ENCODE assay signal across 15 cellular contexts in the genomic region with DNA sequence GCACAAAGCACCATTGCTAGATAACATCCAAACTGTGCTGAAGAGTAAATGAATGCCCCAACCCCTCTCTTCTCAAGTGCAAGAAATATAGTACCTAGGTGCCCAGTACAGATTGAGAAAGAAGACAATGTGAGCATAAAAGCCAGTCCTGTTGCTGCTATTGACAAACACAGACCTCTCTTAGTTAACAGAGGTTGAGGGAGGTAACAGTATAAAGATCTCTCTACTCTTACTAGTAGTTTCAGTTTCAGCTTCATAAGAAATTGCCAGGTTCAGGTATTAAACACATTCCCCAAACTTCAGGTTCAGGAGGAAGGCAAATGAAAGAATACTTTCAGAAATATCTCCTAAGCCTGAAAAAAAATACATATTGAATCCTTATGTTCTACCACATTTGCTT. TPM values are rescaled to one million over a fixed set of nuclear protein-coding genes. Genes with fewer than 3 reads are reported as not detected.
DNase-seq lines count a peak whose midpoint lies in the region; ATAC-seq, FAIRE-seq and TF ChIP-seq lines count a peak whose summit lies in the region.
"Had no signal": no experiment of that assay in that cellular context is flagged by ENCODE, and none has a peak within 500 bp of the region (broad histone marks: within the 10 kb centered on the region; RNA-seq: fewer than 3 reads in every experiment).

No MANE protein-coding gene starts in this region.

- CTCF ChIA-PET in activated CD4-positive, alpha-beta memory T cell treated with anti-CD3 and anti-CD28 coated beads, Interleukin-2, amount 10 ng/mL, durations not matched to agents 7 days and 5 days (lab: Charles Lee) = no interaction called here
- CTCF ChIA-PET in naive thymus-derived CD4-positive, alpha-beta T cell (lab: Charles Lee) = no interaction called here

- peak; percentile 9 for FAIRE-seq in GM12892 (lab: Jason Lieb, UNC)
- FAIRE-seq: HTR-8/SVneo had no signal

- H3K4me3 ChIP-seq in naive thymus-derived CD4-positive, alpha-beta T cell (ENCODE audit: low read length) = no peak overlapping the region
- H3K4me3 ChIP-seq: tibial artery had no signal

- TF ChIP-seq CTCF in chondrocyte (IDR thresholded peaks at IDR 0.05) = no peak

- H3K4me1 Mint-ChIP-seq in chondrocyte (ENCODE audit: low read depth) = no peaks in the 10 kb centered on the region
- peaks cover 8% of the 10 kb centered on the region for H3K4me1 Mint-ChIP-seq in activated CD4-positive, alpha-beta memory T cell treated with anti-CD3 and anti-CD28 coated beads, Interleukin-2, amount 10 ng/mL, durations not matched to agents 7 days and 5 days
- H3K4me1 Mint-ChIP-seq in naive thymus-derived CD4-positive, alpha-beta T cell = peaks cover 0 to 7% (median 0%) of the 10 kb centered on the region in 7 donors

- H3K36me3 ChIP-seq in naive thymus-derived CD4-positive, alpha-beta T cell (ENCODE audit: control insufficient read depth in 2 of 3, insufficient read depth in 3 of 3, low read length in 3 of 3) = no peaks in the 10 kb centered on the region

- POLR2A ChIA-PET in activated CD4-positive, alpha-beta memory T cell treated with anti-CD3 and anti-CD28 coated beads, Interleukin-2, amount 10 ng/mL, durations not matched to agents 7 days and 5 days (lab: Charles Lee) = interaction anchor here (1.0 kb wide), 1 partner anchor 31 kb away, joined by 3 read pairs; a partner anchor contains a TSS
- POLR2A ChIA-PET in naive thymus-derived CD4-positive, alpha-beta T cell (lab: Charles Lee) = interaction anchor here (0.5 to 1.0 kb wide), 2 partner anchors 10 to 43 kb away, joined by 3 read pairs; no protein-coding TSS in a partner anchor

- H3K27me3 ChIP-seq in naive thymus-derived CD4-positive, alpha-beta T cell (ENCODE audit: control insufficient read depth in 2 of 2, insufficient read depth in 2 of 2, low read length in 2 of 2) = no peaks in the 10 kb centered on the region
- H3K27me3 ChIP-seq: tibial artery had no signal

- H3K27ac ChIP-seq in naive thymus-derived CD4-positive, alpha-beta T cell (ENCODE audit: low read depth, low read length) = no peak overlapping the region
- H3K27ac ChIP-seq: tibial artery had no signal

- H3K36me3 Mint-ChIP-seq in chondrocyte (ENCODE audit: low read depth) = peaks cover 6% of the 10 kb centered on the region
- H3K36me3 Mint-ChIP-seq in activated CD4-positive, alpha-beta memory T cell treated with anti-CD3 and anti-CD28 coated beads, Interleukin-2, amount 10 ng/mL, durations not matched to agents 7 days and 5 days (ENCODE audit: low read depth) = peaks cover 8% of the 10 kb centered on the region
- peaks cover 3 to 22% (median 19%) of the 10 kb centered on the region in 5 donors for H3K36me3 Mint-ChIP-seq in naive thymus-derived CD4-positive, alpha-beta T cell
- H3K36me3 Mint-ChIP-seq: natural killer cell treated with Interleukin-12 subunit alpha and Interleukin-12 subunit beta and Interleukin-15 and Interleukin-18, amount 100 ng/mL, for 72 hours had no signal

- peak; percentile 46 for ATAC-seq in GM19035 (IDR thresholded peaks at IDR 0.05; ENCODE audit: unreplicated experiment)
- peak; percentile 55 for ATAC-seq in GM21723 (IDR thresholded peaks at IDR 0.05; ENCODE audit: unreplicated experiment)
- peak; percentile 60 for ATAC-seq in HG03066 (IDR thresholded peaks at IDR 0.05; ENCODE audit: low read depth, unreplicated experiment)
- ATAC-seq in naive thymus-derived CD4-positive, alpha-beta T cell = no peak
- ATAC-seq: natural killer cell treated with Interleukin-12 subunit alpha and Interleukin-12 subunit beta and Interleukin-15 and Interleukin-18, amount 100 ng/mL, for 72 hours had no signal

- no peaks in the 10 kb centered on the region for H3K27me3 Mint-ChIP-seq in chondrocyte (ENCODE audit: low read depth)
- H3K27me3 Mint-ChIP-seq in activated CD4-positive, alpha-beta memory T cell treated with anti-CD3 and anti-CD28 coated beads, Interleukin-2, amount 10 ng/mL, durations not matched to agents 7 days and 5 days = no peaks in the 10 kb centered on the region
- H3K27me3 Mint-ChIP-seq in naive thymus-derived CD4-positive, alpha-beta T cell = no peaks in the 10 kb centered on the region
- H3K27me3 Mint-ChIP-seq: natural killer cell treated with Interleukin-12 subunit alpha and Interleukin-12 subunit beta and Interleukin-15 and Interleukin-18, amount 100 ng/mL, for 72 hours had no signal

- no peaks in the 10 kb centered on the region for H3K9me3 ChIP-seq in naive thymus-derived CD4-positive, alpha-beta T cell (ENCODE audit: control insufficient read depth in 2 of 3, low read length in 3 of 3)
- H3K9me3 ChIP-seq: Caco-2, tibial artery had no signal

- H3K27ac Mint-ChIP-seq in chondrocyte (ENCODE audit: unreplicated experiment) = no peak overlapping the region
- no peak overlapping the region for H3K27ac Mint-ChIP-seq in activated CD4-positive, alpha-beta memory T cell treated with anti-CD3 and anti-CD28 coated beads, Interleukin-2, amount 10 ng/mL, durations not matched to agents 7 days and 5 days
- H3K27ac Mint-ChIP-seq in naive thymus-derived CD4-positive, alpha-beta T cell = peak overlapping the region in 2 of 9 donors; percentile 33 to 38
- H3K27ac Mint-ChIP-seq: natural killer cell treated with Interleukin-12 subunit alpha and Interleukin-12 subunit beta and Interleukin-15 and Interleukin-18, amount 100 ng/mL, for 72 hours had no signal

- H3K4me3 Mint-ChIP-seq in chondrocyte (ENCODE audit: unreplicated experiment) = no peak overlapping the region
- H3K4me3 Mint-ChIP-seq in activated CD4-positive, alpha-beta memory T cell treated with anti-CD3 and anti-CD28 coated beads, Interleukin-2, amount 10 ng/mL, durations not matched to agents 7 days and 5 days = no peak overlapping the region
- H3K4me3 Mint-ChIP-seq in naive thymus-derived CD4-positive, alpha-beta T cell = no peak overlapping the region
- H3K4me3 Mint-ChIP-seq: natural killer cell treated with Interleukin-12 subunit alpha and Interleukin-12 subunit beta and Interleukin-15 and Interleukin-18, amount 100 ng/mL, for 72 hours had no signal

- peaks cover 3% of the 10 kb centered on the region for H3K9me3 Mint-ChIP-seq in chondrocyte (ENCODE audit: low read depth)
- H3K9me3 Mint-ChIP-seq in activated CD4-positive, alpha-beta memory T cell treated with anti-CD3 and anti-CD28 coated beads, Interleukin-2, amount 10 ng/mL, durations not matched to agents 7 days and 5 days = no peaks in the 10 kb centered on the region
- peaks cover 0 to 4% (median 0%) of the 10 kb centered on the region in 11 donors for H3K9me3 Mint-ChIP-seq in naive thymus-derived CD4-positive, alpha-beta T cell
- H3K9me3 Mint-ChIP-seq: natural killer cell treated with Interleukin-12 subunit alpha and Interleukin-12 subunit beta and Interleukin-15 and Interleukin-18, amount 100 ng/mL, for 72 hours had no signal

- H3K4me1 ChIP-seq in naive thymus-derived CD4-positive, alpha-beta T cell (ENCODE audit: control insufficient read depth in 2 of 2, insufficient read depth in 2 of 2, low read length in 2 of 2) = no peaks in the 10 kb centered on the region
- H3K4me1 ChIP-seq: Caco-2, tibial artery had no signal

- intact Hi-C loops in naive thymus-derived CD4-positive, alpha-beta T cell (cut with micrococcal nuclease) = no loop called here

- DNase-seq in GM12892 (ENCODE audit: insufficient read length) = no peak
- no peak for DNase-seq in chondrocyte (ENCODE audit: low spot score)
- DNase-seq in activated CD4-positive, alpha-beta memory T cell treated with anti-CD3 and anti-CD28 coated beads, Interleukin-2, amount 10 ng/mL, durations not matched to agents 7 days and 5 days = no peak
- DNase-seq in naive thymus-derived CD4-positive, alpha-beta T cell = no peak
- no peak for DNase-seq in activated CD8-positive, alpha-beta memory T cell treated with anti-CD3 and anti-CD28 coated beads for 24 hours
- DNase-seq: Caco-2; hypothalamus; NCI-H1930; stimulated activated CD4-positive, alpha-beta T cell treated with anti-CD3 and anti-CD28 coated beads, Interleukin-2, amount 100 ng/mL, for 24 hours; tibial artery had no signal

- no peak for TF ChIP-seq POLR2A in GM12892 (IDR thresholded peaks at IDR 0.05; ENCODE audit: low read depth, low read length)

RNA-seq across cellular contexts. Expression of a gene that starts 31.4 kb away (rescaled TPM):
- polyA plus RNA-seq in GM12892 (2012; ENCODE audit: missing spikeins) = 6.7 TPM
- total RNA-seq in chondrocyte = 8.9 to 12.6 TPM (median 9.4 TPM) in 3 replicates
- 1 to 10 TPM; 6.3 to 8.9 TPM for total RNA-seq in activated CD4-positive, alpha-beta memory T cell treated with anti-CD3 and anti-CD28 coated beads, Interleukin-2, amount 10 ng/mL, durations not matched to agents 7 days and 5 days
- 10 to 100 TPM; 12.5 to 17.7 (median 15.8) TPM for total RNA-seq in naive thymus-derived CD4-positive, alpha-beta T cell
- polyA plus RNA-seq in naive thymus-derived CD4-positive, alpha-beta T cell = 1 to 10 TPM; 2.2 to 2.5 TPM
